ENCODE assay signal across 8 cellular contexts in genomic region chr7:130904031-130904757, GRCh38.
DNase-seq lines count a peak whose midpoint lies in the region; ATAC-seq, FAIRE-seq and TF ChIP-seq lines count a peak whose summit lies in the region.

No MANE protein-coding gene starts in this region.

- no peaks in the 10 kb centered on the region for H3K27me3 ChIP-seq in right lobe of liver

- H3K4me3 ChIP-seq in right lobe of liver, result no peak overlapping the region

- H3K9me3 Mint-ChIP-seq in brain, result peaks cover 0 to 12% (median 7%) of the 10 kb centered on the region in 5 experiments

- H3K27me3 Mint-ChIP-seq in brain, result peaks cover 7% of the 10 kb centered on the region

- no peak for TF ChIP-seq CTCF in brain (conservative IDR thresholded peaks at IDR 0.05)
- no peak for TF ChIP-seq CTCF in right lobe of liver (IDR thresholded peaks at IDR 0.05)

- H3K4me1 Mint-ChIP-seq in brain, result peaks cover 47% of the 10 kb centered on the region

- H3K27ac ChIP-seq in right lobe of liver, result peak overlapping the region; percentile 79 to 88 (median 83)

- peak; percentile 64 for TF ChIP-seq POLR2A in right lobe of liver (IDR thresholded peaks at IDR 0.05)

- peak; percentile 41 to 59 (median 56) for ATAC-seq in right lobe of liver
- ATAC-seq in GM21526 (IDR thresholded peaks at IDR 0.05; ENCODE audit: low FRiP score, unreplicated experiment), result no peak
- no peak for ATAC-seq in HG03439 (IDR thresholded peaks at IDR 0.05; ENCODE audit: unreplicated experiment)

- H3K9me3 ChIP-seq in right lobe of liver, result no peaks in the 10 kb centered on the region

- H3K4me3 Mint-ChIP-seq in brain, result peak overlapping the region in 1 of 5 experiments; percentile 41

- no peaks in the 10 kb centered on the region for H3K36me3 ChIP-seq in right lobe of liver

- DNase-seq in A172 (ENCODE audit: low spot score) (peak; percentile 83), HTR-8/SVneo (ENCODE audit: insufficient read length, low spot score) (peak; percentile 62), right lobe of liver (peak; percentile 76 to 80 (median 77)), NOMO-1 treated with DMSO at 0.1 percent for 48 hours (lab: John Stamatoyannopoulos, UW; ENCODE audit: unreplicated experiment) (no peak), HuH-7.5 (ENCODE audit: low spot score) (no peak)

- WGBS in right lobe of liver (ENCODE audit: insufficient coverage, low coverage, low lambda C conversion rate, missing lambda C conversion rate), result 17% methylated on average over 9 of the region's 9 CpGs

- intact Hi-C loops in right lobe of liver (cut with DNase I), result no loop called here

- peak overlapping the region in 4 of 5 experiments; percentile 4 to 90 (median 81) for H3K27ac Mint-ChIP-seq in brain

- FAIRE-seq in HTR-8/SVneo (lab: Jason Lieb, UNC), result no peak

- peaks cover 0 to 73% (median 38%) of the 10 kb centered on the region in 4 donors for H3K4me1 ChIP-seq in right lobe of liver

- H3K36me3 Mint-ChIP-seq in brain, result peaks cover 12% of the 10 kb centered on the region

Comparison
In these comparisons a context has a peak if more than half of its experiments do, and no peak if none do; other contexts are left out.
1. DNase-seq: peak in A172 (single experiment), HTR-8/SVneo (single experiment) and right lobe of liver (3 of 3); none in NOMO-1 treated with DMSO at 0.1 percent for 48 hours (single experiment) and HuH-7.5 (single experiment).
2. ATAC-seq: peak in right lobe of liver (4 of 4); none in GM21526 (single experiment) and HG03439 (single experiment).